In the genomic region with DNA sequence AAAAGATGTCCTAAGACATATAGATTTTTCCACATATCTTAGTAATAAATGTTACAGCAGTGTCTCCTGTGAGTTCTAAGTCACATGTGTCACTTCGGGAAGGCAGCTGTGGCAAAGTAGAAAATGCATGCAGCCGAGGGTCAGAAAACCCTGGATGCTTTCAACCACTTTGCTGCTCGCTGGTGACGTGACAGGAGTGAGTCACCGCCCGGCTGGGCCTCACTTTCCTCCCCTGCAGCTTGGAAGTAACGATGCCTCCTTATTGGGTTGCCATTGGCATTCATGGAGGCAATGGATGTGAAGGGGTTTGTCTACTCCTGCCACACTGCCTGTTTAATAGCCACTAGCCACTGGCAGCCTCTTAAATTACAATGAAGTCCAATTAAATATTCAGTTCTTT, we compare ENCODE assay signal across 27 cellular contexts.
DNase-seq lines count a peak whose midpoint lies in the region; ATAC-seq and TF ChIP-seq lines count a peak whose summit lies in the region.
"Had no signal": no experiment of that assay in that cellular context is flagged by ENCODE, and none has a peak within 500 bp of the region (broad histone marks: within the 10 kb centered on the region; RNA-seq: fewer than 3 reads in every experiment).

No MANE protein-coding gene starts in this region.

- H3K79me2 ChIP-seq in SK-N-SH (ENCODE audit: insufficient read depth) (no peaks in the 10 kb centered on the region), fibroblast of lung (ENCODE audit: control insufficient read depth, insufficient read depth, low read length) (no peaks in the 10 kb centered on the region)

- POLR2A ChIA-PET in SK-N-SH (lab: Yijun Ruan, JAX), result no interaction called here

- TF ChIP-seq CTCF in SK-N-SH (IDR thresholded peaks at IDR 0.05), result no peak
- TF ChIP-seq CTCF in fibroblast of lung (conservative IDR thresholded peaks at IDR 0.05 in 1 of 2, IDR thresholded peaks at IDR 0.05 in 1 of 2; ENCODE audit: low read depth in 1 of 2, low read length in 2 of 2), result no peak
- TF ChIP-seq CTCF in gastroesophageal sphincter (IDR thresholded peaks at IDR 0.05), result no peak
- no peak for TF ChIP-seq CTCF in left ventricle myocardium inferior (IDR thresholded peaks at IDR 0.05; ENCODE audit: borderline replicate concordance)

- peaks cover 14% of the 10 kb centered on the region; the same call in 1 of the 2 replicates for H3K27me3 ChIP-seq in SK-N-SH (ENCODE audit: insufficient read depth)
- H3K27me3 ChIP-seq in fibroblast of lung (ENCODE audit: control insufficient read depth, insufficient read depth, low read length), result no peaks in the 10 kb centered on the region
- no peaks in the 10 kb centered on the region for H3K27me3 ChIP-seq in gastroesophageal sphincter
- H3K27me3 ChIP-seq in left ventricle myocardium inferior (ENCODE audit: low read depth), result peaks cover 20% of the 10 kb centered on the region
- H3K27me3 ChIP-seq: sigmoid colon, upper lobe of left lung had no signal

- no peak for TF ChIP-seq POLR2A in gastroesophageal sphincter (IDR thresholded peaks at IDR 0.05)

- DNase-seq in H4 (ENCODE audit: low spot score), result peak; percentile 67
- no peak for DNase-seq in SK-N-SH
- DNase-seq in fibroblast of lung (ENCODE audit: low read depth in 2 of 2), result peak; percentile 8 to 71
- DNase-seq in retina, result peak; percentile 32
- DNase-seq in HT-29 (ENCODE audit: low spot score), result no peak
- DNase-seq in activated effector memory CD4-positive, alpha-beta T cell treated with Interleukin-2 at 50 U/mL for 16 hours, result no peak
- no peak for DNase-seq in left ventricle myocardium inferior
- DNase-seq: activated CD8-positive, alpha-beta memory T cell treated with anti-CD3 and anti-CD28 coated beads, Interleukin-2, amount 50 U/mL, for 48 hours; activated CD8-positive, alpha-beta T cell treated with anti-CD3 and anti-CD28 coated beads for 36 hours; activated naive CD4-positive, alpha-beta T cell treated with anti-CD3 and anti-CD28 coated beads, Interleukin-2, amount 10 ng/mL, durations not matched to agents 7 days and 5 days; adrenal gland; C1 segment of cervical spinal cord; effector CD4-positive, alpha-beta T cell; GF-D8; GM23248; HFFc6; KG1; left ventricle myocardium superior; MM.1S; NCI-H2029; NCI-H524 treated with DMSO at 0.1 percent for 48 hours; sigmoid colon; stimulated activated CD4-positive, alpha-beta T cell treated with anti-CD3 and anti-CD28 coated beads, Interleukin-15, amount 100 ng/mL, for 24 hours; stimulated activated naive B cell treated with anti-CD40 and anti-IgM and Interleukin-4, amounts not matched to agents 10 μg/mL and 1 μg/mL and 100 μg/mL, for 72 hours had no signal

- H3K4me1 ChIP-seq in SK-N-SH (ENCODE audit: control insufficient read depth in 1 of 2, insufficient read depth in 2 of 2, low read depth in 1 of 2, low read length in 1 of 2) (no peaks in the 10 kb centered on the region; a peak in 1 of 4 replicates), fibroblast of lung (ENCODE audit: control insufficient read depth, extremely low read depth, insufficient read depth, low read length) (no peaks in the 10 kb centered on the region), gastroesophageal sphincter (no peaks in the 10 kb centered on the region), left ventricle myocardium inferior (no peaks in the 10 kb centered on the region)
- H3K4me1 ChIP-seq: adrenal gland, upper lobe of left lung had no signal

- no peaks in the 10 kb centered on the region for H3K9me3 ChIP-seq in SK-N-SH
- H3K9me3 ChIP-seq in fibroblast of lung (ENCODE audit: control insufficient read depth, insufficient read depth, low read depth, low read length), result no peaks in the 10 kb centered on the region
- no peaks in the 10 kb centered on the region for H3K9me3 ChIP-seq in gastroesophageal sphincter
- no peaks in the 10 kb centered on the region for H3K9me3 ChIP-seq in left ventricle myocardium inferior (replicated peaks)
- H3K9me3 ChIP-seq: adrenal gland, neutrophil, sigmoid colon, upper lobe of left lung had no signal

- TF ChIP-seq EP300 in SK-N-SH (IDR thresholded peaks at IDR 0.05; ENCODE audit: borderline replicate concordance in 1 of 2, low read depth in 1 of 2, low read length in 1 of 2), result no peak
- TF ChIP-seq EP300 in gastroesophageal sphincter (IDR thresholded peaks at IDR 0.05), result no peak

- no peak overlapping the region for H3K4me3 ChIP-seq in SK-N-SH (ENCODE audit: low read depth in 2 of 2, low read length in 1 of 2)
- H3K4me3 ChIP-seq in fibroblast of lung (replicated peaks in 1 of 4; ENCODE audit: control extremely low read depth in 1 of 4, insufficient read depth in 1 of 4, low read depth in 3 of 4, low read length in 4 of 4), result no peak overlapping the region
- H3K4me3 ChIP-seq in gastroesophageal sphincter, result no peak overlapping the region
- H3K4me3 ChIP-seq in left ventricle myocardium inferior, result no peak overlapping the region
- H3K4me3 ChIP-seq: adrenal gland, GM23248, sigmoid colon, upper lobe of left lung had no signal

- no peak overlapping the region for H3K27ac ChIP-seq in SK-N-SH (ENCODE audit: low read depth in 2 of 2, low read length in 1 of 2)
- H3K27ac ChIP-seq in fibroblast of lung (ENCODE audit: insufficient read depth, low read length), result no peak overlapping the region
- no peak overlapping the region for H3K27ac ChIP-seq in gastroesophageal sphincter
- no peak overlapping the region for H3K27ac ChIP-seq in left ventricle myocardium inferior (replicated peaks)
- H3K27ac ChIP-seq: adrenal gland, GM23248, neutrophil, sigmoid colon, upper lobe of left lung had no signal

- CTCF ChIA-PET in SK-N-SH (lab: Yijun Ruan, JAX), result interaction anchor here (0.7 kb wide), 1 partner anchor 9 kb away, joined by 3 read pairs; no protein-coding TSS in a partner anchor

- H3K9ac ChIP-seq in SK-N-SH (no peak overlapping the region), fibroblast of lung (ENCODE audit: insufficient read depth, low read length) (no peak overlapping the region)
- H3K9ac ChIP-seq: GM23248 had no signal

- intact Hi-C loops in left ventricle myocardium inferior (cut with micrococcal nuclease), result no loop called here

- H3F3A ChIP-seq in SK-N-SH (replicated peaks; ENCODE audit: insufficient read depth), result peaks cover 6% of the 10 kb centered on the region

- H3K36me3 ChIP-seq in SK-N-SH (replicated peaks in 1 of 2; ENCODE audit: control insufficient read depth in 1 of 2, insufficient read depth in 2 of 2, low read length in 1 of 2) (no peaks in the 10 kb centered on the region), fibroblast of lung (ENCODE audit: control insufficient read depth, insufficient read depth, low read length) (no peaks in the 10 kb centered on the region), gastroesophageal sphincter (no peaks in the 10 kb centered on the region), left ventricle myocardium inferior (no peaks in the 10 kb centered on the region)
- H3K36me3 ChIP-seq: adrenal gland, neutrophil, sigmoid colon, upper lobe of left lung had no signal

- no peaks in the 10 kb centered on the region for H4K20me1 ChIP-seq in SK-N-SH (ENCODE audit: insufficient read depth)
- H4K20me1 ChIP-seq in fibroblast of lung (ENCODE audit: control insufficient read depth, extremely low read depth, insufficient read depth, low read length), result no peaks in the 10 kb centered on the region

- TF ChIP-seq RAD21 in SK-N-SH (IDR thresholded peaks at IDR 0.05; ENCODE audit: low read length), result no peak

- H2AFZ ChIP-seq in SK-N-SH (ENCODE audit: low read depth) (no peak overlapping the region), fibroblast of lung (ENCODE audit: low read length) (no peak overlapping the region)
- H2AFZ ChIP-seq: GM23248 had no signal

- H3K4me2 ChIP-seq in SK-N-SH (no peak overlapping the region), fibroblast of lung (ENCODE audit: extremely low read depth, insufficient read depth, low read length) (no peak overlapping the region)

- no peak for ATAC-seq in gastroesophageal sphincter
- ATAC-seq: activated CD8-positive, alpha-beta T cell treated with anti-CD3 and anti-CD28 coated beads for 36 hours; left ventricle myocardium superior; stimulated activated naive B cell treated with anti-CD40 and anti-IgM and Interleukin-4, amounts not matched to agents 10 μg/mL and 1 μg/mL and 100 μg/mL, for 72 hours had no signal

- no peaks in the 10 kb centered on the region for H3K9me2 ChIP-seq in SK-N-SH

- WGBS in SK-N-SH (ENCODE audit: low lambda C conversion rate), result 55% methylated on average over 6 of the region's 7 CpGs
- 89 to 95% methylated on average over 4 to 6 of the region's 7 CpGs for WGBS in gastroesophageal sphincter (ENCODE audit: low coverage in 1 of 2), 2 donors

TF ChIP-seq in SK-N-SH, 30 proteins besides CTCF, POLR2A, EP300 and RAD21:
- TF ChIP-seq FOSL2 (IDR thresholded peaks at IDR 0.05; ENCODE audit: borderline replicate concordance, low read depth) (peak; percentile 43; the same call in 1 of the 2 replicates), MEF2A (IDR thresholded peaks at IDR 0.05; ENCODE audit: borderline replicate concordance, low read depth) (no peak), JUND (IDR thresholded peaks at IDR 0.05) (0 out of 2 replicates have a peak, but pooled peaks have one; percentile 22), EZH2phosphoT487 (IDR thresholded peaks at IDR 0.05; ENCODE audit: borderline replicate concordance, low read depth) (no peak)

Comparison
In these comparisons a context has a peak if more than half of its experiments do, and no peak if none do; other contexts are left out.
1. DNase-seq: peak in H4 (single experiment), fibroblast of lung (2 of 2) and retina (single experiment); none in SK-N-SH (single experiment), HT-29 (single experiment), activated effector memory CD4-positive, alpha-beta T cell treated with Interleukin-2 at 50 U/mL for 16 hours (single experiment) and left ventricle myocardium inferior (single experiment).